Comparison of ENCODE assay signal across 8 cellular contexts in the genomic region with DNA sequence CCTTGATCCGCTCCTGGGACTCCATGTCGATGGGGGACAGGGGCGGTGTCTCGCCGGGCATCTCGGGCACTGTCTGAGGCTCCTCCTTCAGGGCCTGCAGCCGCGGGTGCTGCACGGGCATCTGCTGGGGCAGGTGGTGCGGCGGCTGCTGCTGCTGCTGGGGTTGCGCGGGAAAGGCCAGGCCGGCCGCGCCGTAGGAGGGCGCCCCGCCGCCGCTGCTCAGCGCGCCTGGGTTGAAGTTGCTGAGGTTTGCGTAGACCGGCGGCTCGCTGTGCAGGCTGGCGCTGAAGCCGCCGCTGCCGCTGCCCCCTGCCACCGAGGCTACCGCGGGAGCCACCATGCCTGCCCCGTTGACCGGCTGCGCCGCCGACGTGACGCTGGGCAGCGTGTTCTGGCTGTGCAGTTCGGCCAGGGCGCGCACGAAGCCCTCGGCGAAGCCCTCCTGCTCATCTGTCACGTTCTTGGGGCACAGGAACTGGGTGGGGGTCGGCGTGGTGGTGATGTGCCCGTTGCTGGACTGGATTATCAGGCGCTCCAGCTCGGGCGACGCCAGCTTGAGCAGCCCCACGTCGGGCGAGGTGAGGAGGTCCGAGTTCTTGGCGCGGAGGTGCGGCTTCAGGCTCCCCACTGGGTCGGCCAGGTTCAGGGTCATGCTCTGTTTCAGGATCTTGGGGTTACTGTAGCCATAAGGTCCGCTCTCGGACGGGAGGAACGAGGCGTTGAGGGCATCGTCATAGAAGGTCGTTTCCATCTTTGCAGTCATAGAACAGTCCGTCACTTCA. TPM values are rescaled to one million over a fixed set of nuclear protein-coding genes. Genes with fewer than 3 reads are reported as not detected.
DNase-seq lines count a peak whose midpoint lies in the region; ATAC-seq and TF ChIP-seq lines count a peak whose summit lies in the region.

No MANE protein-coding gene starts in this region.

- H4K20me1 ChIP-seq in IMR-90 (ENCODE audit: insufficient read depth, low read length), result peaks cover 41% of the 10 kb centered on the region

- H2AK9ac ChIP-seq in IMR-90 (replicated peaks; ENCODE audit: low read depth, low read length, poor library complexity), result peak overlapping the region; percentile 91

- H2BK20ac ChIP-seq in IMR-90 (ENCODE audit: low read depth, low read length), result no peak overlapping the region

- H3K27me3 ChIP-seq in IMR-90 (ENCODE audit: control insufficient read depth, insufficient read depth, low read length) (no peaks in the 10 kb centered on the region), iPS DF 6.9 (ENCODE audit: control insufficient read depth, insufficient read depth, low read length) (peaks cover 8% of the 10 kb centered on the region; the same call in 1 of the 2 replicates), sigmoid colon (no peaks in the 10 kb centered on the region)

- BruUV-seq in IMR-90 (replicated peaks; lab: Mats Ljungman, UMichigan), result no TSS peak

- peak overlapping the region; percentile 53 for H2BK5ac ChIP-seq in IMR-90 (ENCODE audit: low read depth, low read length, poor library complexity, severe bottlenecking)

- H3K14ac ChIP-seq in IMR-90 (replicated peaks; ENCODE audit: low read depth, low read length), result peak overlapping the region; percentile 96

- H4K5ac ChIP-seq in IMR-90 (ENCODE audit: low read depth, low read length), result no peak overlapping the region; the same call in 1 of the 2 replicates

- H3K9me1 ChIP-seq in IMR-90 (ENCODE audit: insufficient read depth, low read length), result peaks cover 3% of the 10 kb centered on the region; the same call in 1 of the 2 replicates

- peak overlapping the region; percentile 39 for H2AFZ ChIP-seq in IMR-90 (replicated peaks; ENCODE audit: low read length, poor library complexity)

- peak overlapping the region; percentile 55; the same call in 1 of the 2 replicates for H4K91ac ChIP-seq in IMR-90 (ENCODE audit: insufficient read depth, low read depth, low read length)

- peak; percentile 45 for TF ChIP-seq CTCF in GM12873 (IDR thresholded peaks at IDR 0.05; ENCODE audit: insufficient read depth, low read depth, low read length, missing control alignments)
- no peak for TF ChIP-seq CTCF in IMR-90 (conservative IDR thresholded peaks at IDR 0.05; ENCODE audit: low read depth, low read length)
- TF ChIP-seq CTCF in astrocyte of the cerebellum (IDR thresholded peaks at IDR 0.05; ENCODE audit: low read depth, low read length, missing control alignments), result no peak
- peak in 1 of 4 experiments; percentile 6 for TF ChIP-seq CTCF in sigmoid colon (IDR thresholded peaks at IDR 0.05)

- peak overlapping the region; percentile 42 to 52; a peak in 1 of 4 replicates for H4K8ac ChIP-seq in IMR-90 (ENCODE audit: low read depth in 2 of 2, low read length in 2 of 2)

- peaks cover 17% of the 10 kb centered on the region for H3K36me3 Mint-ChIP-seq in T-cell

- H3K36me3 ChIP-seq in IMR-90 (ENCODE audit: control insufficient read depth, insufficient read depth, low read length) (peaks cover 17% of the 10 kb centered on the region), iPS DF 6.9 (ENCODE audit: control insufficient read depth, insufficient read depth, low read length) (no peaks in the 10 kb centered on the region), sigmoid colon (peaks cover 0 to 8% (median 0%) of the 10 kb centered on the region in 4 donors)

- H3K27me3 Mint-ChIP-seq in T-cell, result peaks cover 0 to 2% of the 10 kb centered on the region in 2 donors

- H3K18ac ChIP-seq in IMR-90 (ENCODE audit: low read depth, low read length), result peak overlapping the region; percentile 80

- H3K23ac ChIP-seq in IMR-90 (ENCODE audit: low read depth, low read length), result peak overlapping the region; percentile 80

- TF ChIP-seq EP300 in sigmoid colon (IDR thresholded peaks at IDR 0.05), result no peak

- in situ Hi-C loops in IMR-90 (cut with MboI; ENCODE audit: low sequenced_read_pairs), result loop anchor here (10.0 to 25.0 kb wide), 2 partner anchors 505 to 922 kb away; a partner anchor contains a TSS
- in situ Hi-C loops in astrocyte of the cerebellum (cut with HindIII; ENCODE audit: low sequenced_read_pairs), result loop anchor here (10.0 kb wide), 1 partner anchor 372 kb away; no protein-coding TSS in a partner anchor

- peak overlapping the region; percentile 81 to 86 for H3K27ac Mint-ChIP-seq in T-cell

- H3K79me1 ChIP-seq in IMR-90 (ENCODE audit: low read depth in 1 of 2, low read length in 2 of 2), result peaks cover 0 to 8% of the 10 kb centered on the region in 2 experiments; a peak in 2 of 4 replicates

- peaks cover 0 to 3% (median 0%) of the 10 kb centered on the region in 3 donors for H3K9me3 Mint-ChIP-seq in T-cell

- peak overlapping the region; percentile 96 for H3K4me2 ChIP-seq in IMR-90 (ENCODE audit: low read depth, low read length)

- H3K4me1 ChIP-seq in IMR-90 (ENCODE audit: control insufficient read depth, insufficient read depth, low read length) (peaks cover 8% of the 10 kb centered on the region), iPS DF 6.9 (ENCODE audit: control insufficient read depth, insufficient read depth, low read length) (no peaks in the 10 kb centered on the region), sigmoid colon (peaks cover 0 to 27% (median 21%) of the 10 kb centered on the region in 4 donors)

- no peak for ATAC-seq in IMR-90 (ENCODE audit: low read depth)
- peak in 2 of 4 experiments; percentile 3 to 9 for ATAC-seq in T-cell (replicated peaks in 1 of 4)
- ATAC-seq in HG03135 (IDR thresholded peaks at IDR 0.05; ENCODE audit: unreplicated experiment), result no peak

- H3K4me3 ChIP-seq in IMR-90 (ENCODE audit: insufficient read depth, low read depth, low read length) (peak overlapping the region; percentile 98), astrocyte of the cerebellum (ENCODE audit: low read depth, low read length) (peak overlapping the region; percentile 92), iPS DF 6.9 (ENCODE audit: low read length) (peak overlapping the region; percentile 57; the same call in 1 of the 2 replicates), sigmoid colon (peak overlapping the region; percentile 73 to 87 (median 80))

- H3K9me3 ChIP-seq in IMR-90 (ENCODE audit: control insufficient read depth, insufficient read depth, low read length) (no peaks in the 10 kb centered on the region), iPS DF 6.9 (ENCODE audit: control insufficient read depth, insufficient read depth, low read length) (no peaks in the 10 kb centered on the region), sigmoid colon (no peaks in the 10 kb centered on the region)

- peak overlapping the region; percentile 75 for H3K4ac ChIP-seq in IMR-90 (ENCODE audit: low read depth, low read length)

- H2BK120ac ChIP-seq in IMR-90 (ENCODE audit: low read depth, low read length), result peak overlapping the region; percentile 20; the same call in 1 of the 2 replicates

- H3K27ac ChIP-seq in IMR-90 (ENCODE audit: insufficient read depth, low read length) (peak overlapping the region; percentile 79), iPS DF 6.9 (ENCODE audit: low read length) (no peak overlapping the region), sigmoid colon (peak overlapping the region; percentile 97 to 100 (median 98))

- CTCF ChIA-PET in IMR-90 (lab: Yijun Ruan, JAX), result interaction anchor here (1.0 to 1.1 kb wide), 2 partner anchors 262 to 977 kb away, joined by 3 to 4 read pairs; no protein-coding TSS in a partner anchor
- CTCF ChIA-PET in T-cell (lab: Charles Lee), result interaction anchor here (0.5 to 1.4 kb wide), 4 partner anchors 10 to 265 kb away, joined by 3 to 4 read pairs (median 4); no protein-coding TSS in a partner anchor

- dilution Hi-C loops in IMR-90 (cut with HindIII; ENCODE audit: low sequenced_read_pairs, unreplicated experiment), result no loop called here

- TF ChIP-seq RAD21 in IMR-90 (IDR thresholded peaks at IDR 0.05; ENCODE audit: low read length), result no peak

- 0% methylated on average over 46 of the region's 72 CpGs; no CpG with 5 or more reads in 1 of the 2 experiments for WGBS in IMR-90 (ENCODE audit: extremely low coverage in 2 of 2, insufficient read length in 1 of 2), 2 experiments
- WGBS in iPS DF 6.9 (ENCODE audit: insufficient coverage, insufficient read length), result no CpG with 5 or more reads among the region's 72 CpGs
- WGBS in sigmoid colon, 2 donors, result 0 to 1% methylated on average over 72 of the region's 72 CpGs

- H3K4me3 Mint-ChIP-seq in T-cell, result peak overlapping the region; percentile 95 to 98 (median 97)

- H2AK5ac ChIP-seq in IMR-90 (ENCODE audit: low read depth, low read length), result peak overlapping the region; percentile 71

- 0 out of 3 replicates have a peak overlapping the region, but pooled peaks have one; percentile 19 for H2BK15ac ChIP-seq in IMR-90 (ENCODE audit: low read depth, low read length)

- DNase-seq in IMR-90 (peak; percentile 22), T-cell (peak; percentile 17 to 67 (median 43)), astrocyte of the cerebellum (ENCODE audit: low read depth) (no peak), iPS DF 6.9 (ENCODE audit: low read depth, low spot score) (no peak), sigmoid colon (peak; percentile 85), NCI-H1048 (lab: John Stamatoyannopoulos, UW) (no peak)

- TF ChIP-seq POLR2A in IMR-90 (IDR thresholded peaks at IDR 0.05; ENCODE audit: low read depth, low read length) (peak; percentile 18; the same call in 1 of the 2 replicates), sigmoid colon (IDR thresholded peaks at IDR 0.05) (peak; percentile 6 to 35)

- peak overlapping the region; percentile 77 for H3K56ac ChIP-seq in IMR-90 (ENCODE audit: extremely low read depth, insufficient read depth, low read length)

- intact Hi-C loops in IMR-90 (cut with micrococcal nuclease) (loop anchor here (1.0 to 10.0 kb wide), 7 partner anchors 265 to 1165 kb away; no protein-coding TSS in a partner anchor), sigmoid colon (cut with DNase I) (loop anchor here (5.0 kb wide), 2 partner anchors 275 to 820 kb away; no protein-coding TSS in a partner anchor)

- POLR2A ChIA-PET in IMR-90 (lab: Charles Lee; ENCODE audit: unreplicated experiment), result interaction anchor here (1.1 kb wide), 1 partner anchor 248 kb away, joined by 3 read pairs; no protein-coding TSS in a partner anchor
- POLR2A ChIA-PET in T-cell (lab: Charles Lee), result interaction anchor here (1.0 to 1.5 kb wide), 4 partner anchors 34 to 1032 kb away, joined by 3 to 7 read pairs (median 6); a partner anchor contains a TSS

- peaks cover 36 to 42% (median 36%) of the 10 kb centered on the region in 3 donors for H3K4me1 Mint-ChIP-seq in T-cell

- peak overlapping the region; percentile 98 for H3K9ac ChIP-seq in IMR-90 (ENCODE audit: low read depth, low read length)

TF ChIP-seq in IMR-90, 13 proteins besides CTCF, POLR2A, EP300 and RAD21 (continues in another document):
- 0 out of 2 replicates have a peak, but pooled peaks have one; percentile 31 for TF ChIP-seq MXI1 (IDR thresholded peaks at IDR 0.05; ENCODE audit: borderline replicate concordance, low read depth, low read length)
- TF ChIP-seq BHLHE40 (IDR thresholded peaks at IDR 0.05; ENCODE audit: low read depth, low read length), result no peak

RNA-seq across cellular contexts. Expression of a gene that starts 1.3 kb away (rescaled TPM):
- total RNA-seq in IMR-90 (2012; rRNA removed), result 46.6 and 51.1 TPM in 2 replicates
- polyA plus RNA-seq in IMR-90 (2012; rRNA removed), result 86.9 and 89.1 TPM in 2 replicates
- 80.5 and 108 TPM in 2 replicates for polyA plus RNA-seq in IMR-90 (2012; cell fraction: cytosol; rRNA removed)
- 85.4 and 184 TPM in 2 replicates for polyA plus RNA-seq in IMR-90 (2012; cell fraction: nucleus; rRNA removed; ENCODE audit: low replicate concordance)
- 1,000 to 10,000 TPM in 1 of 5 donors, 100 to 1,000 TPM in 1, 10 to 100 TPM in 3; 43.2 to 1,335 (median 56.6) TPM for total RNA-seq in T-cell
- total RNA-seq in sigmoid colon, result 100 to 1,000 TPM in 3 of 4 donors, 10 to 100 TPM in 1; 52.4 to 233 (median 202) TPM
- polyA plus RNA-seq in sigmoid colon, result 100 to 1,000 TPM in 2 of 3 donors, 10 to 100 TPM in 1; 42.8 to 132 (median 112) TPM

Comparison
In these comparisons a context has a peak if more than half of its experiments do, and no peak if none do; other contexts are left out.
1. DNase-seq: peak in IMR-90 (single experiment), T-cell (34 of 34) and sigmoid colon (single experiment); none in astrocyte of the cerebellum (single experiment), iPS DF 6.9 (single experiment) and NCI-H1048 (single experiment).
2. Peak in every context shown above with its lines, with median percentiles within 50 percentile points of each other: H3K4me3 ChIP-seq.